Comparison of ENCODE assay signal across 14 cellular contexts in genomic region chr18:10296491-10296890, GRCh38.
"Had no signal": no experiment of that assay in that cellular context is flagged by ENCODE, and none has a peak within 500 bp of the region (broad histone marks: within the 10 kb centered on the region; RNA-seq: fewer than 3 reads in every experiment).

No MANE protein-coding gene starts in this region.

- H3K4me1 ChIP-seq: foreskin keratinocyte, left ventricle myocardium inferior had no signal

- H3K27ac ChIP-seq: brain microvascular endothelial cell, foreskin keratinocyte, left ventricle myocardium inferior, upper lobe of left lung had no signal

- H3K27me3 ChIP-seq: brain microvascular endothelial cell, foreskin keratinocyte, upper lobe of left lung had no signal

- FAIRE-seq: endometrium had no signal

- H3K36me3 ChIP-seq: brain microvascular endothelial cell, left ventricle myocardium inferior, upper lobe of left lung had no signal

- DNase-seq: activated gamma-delta T cell treated with Interleukin-2 at 50 U/mL for 16 hours; activated T-cell treated with anti-CD3 and anti-CD28 coated beads, Interleukin-2, amount 50 U/mL, for 1 hour; aorta; brain microvascular endothelial cell; caudate nucleus; effector CD4-positive, alpha-beta T cell; foreskin keratinocyte; left ventricle myocardium inferior; naive thymus-derived CD8-positive, alpha-beta T cell; stimulated activated CD4-positive, alpha-beta T cell treated with anti-CD3 and anti-CD28 coated beads, Interleukin-4, amount 100 ng/mL, for 24 hours; stimulated activated naive CD8-positive, alpha-beta T cell treated with anti-CD3 and anti-CD28 coated beads, Interleukin-15, Interleukin-2, amounts not matched to agents 100 U/mL and 50 U/mL, for 24 hours; upper lobe of left lung had no signal

- ATAC-seq: foreskin keratinocyte; naive thymus-derived CD8-positive, alpha-beta T cell; stimulated activated naive CD8-positive, alpha-beta T cell treated with anti-CD3 and anti-CD28 coated beads, Interleukin-15, Interleukin-2, amounts not matched to agents 100 U/mL and 50 U/mL, for 24 hours; WTC11 had no signal

- H3K4me3 ChIP-seq: left ventricle myocardium inferior, upper lobe of left lung had no signal

- H3K9me3 ChIP-seq: left ventricle myocardium inferior, upper lobe of left lung had no signal
